8 cellular contexts compared by ENCODE assay signal in the genomic region with DNA sequence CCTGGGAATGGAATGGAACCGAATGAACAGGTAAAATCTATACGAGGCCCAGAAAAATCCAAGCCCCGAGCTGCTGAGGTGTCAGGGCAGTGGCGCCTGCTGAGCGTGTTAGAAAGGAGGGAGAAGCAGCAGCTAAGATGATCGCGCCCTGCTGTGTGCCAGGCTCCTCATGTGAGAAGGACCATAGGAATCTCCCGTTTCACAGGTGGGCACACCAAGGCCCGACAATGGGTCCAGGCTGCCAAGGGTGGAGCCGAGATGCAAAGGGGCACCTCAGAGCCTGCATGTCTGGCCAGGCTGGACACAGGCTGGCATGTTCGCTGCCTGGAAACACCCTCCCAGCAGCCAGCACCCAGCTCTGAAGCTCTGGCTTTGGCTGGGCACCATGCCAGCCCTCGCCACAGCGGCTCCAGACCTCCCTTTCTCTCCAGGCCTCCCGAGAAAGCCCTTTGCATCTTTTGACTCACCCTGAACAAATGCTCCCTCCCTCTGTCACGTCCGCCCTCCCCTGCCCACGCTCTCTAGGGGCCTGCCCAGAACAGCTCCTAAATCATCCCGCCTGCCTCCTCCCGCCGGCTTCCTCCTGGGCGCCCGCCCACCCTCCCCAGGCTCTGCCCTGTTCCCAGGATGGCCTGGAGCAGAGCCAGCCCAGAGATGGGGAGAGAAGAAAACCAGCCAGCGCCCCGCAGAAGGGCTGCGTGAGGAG.
A peak's percentile ranks its signal among the peaks of the same experiment; 100 is the strongest.
DNase-seq lines count a peak whose midpoint lies in the region; ATAC-seq and TF ChIP-seq lines count a peak whose summit lies in the region.

No MANE protein-coding gene starts in this region.

- H3K36me3 Mint-ChIP-seq in neural progenitor cell, result no peaks in the 10 kb centered on the region
- H3K36me3 Mint-ChIP-seq in activated T-helper 1 cell treated with anti-CD3 and anti-CD28 coated beads, Interleukin-12 subunit alpha, Interleukin-12 subunit beta, Interleukin-2, Interleukin-4 antibody, amounts not matched to agents 30 ng/mL and 10 ng/mL and 1 ng/mL, durations not matched to agents 14 hours and 24 hours and 36 hours (ENCODE audit: low read depth), result no peaks in the 10 kb centered on the region

- H3K4me1 ChIP-seq in Panc1 (ENCODE audit: control insufficient read depth, insufficient read depth, low read length) (peaks cover 34% of the 10 kb centered on the region), esophagus squamous epithelium (peaks cover 21 to 65% (median 37%) of the 10 kb centered on the region in 3 donors), neural progenitor cell (peaks cover 15% of the 10 kb centered on the region)

- no peak overlapping the region for H3K9ac ChIP-seq in neural progenitor cell

- TF ChIP-seq POLR2A in esophagus squamous epithelium (IDR thresholded peaks at IDR 0.05), result no peak

- H3K4me3 ChIP-seq in Panc1 (ENCODE audit: low read depth in 2 of 2, low read length in 2 of 2), result no peak overlapping the region
- peak overlapping the region in 1 of 4 donors; percentile 30 for H3K4me3 ChIP-seq in esophagus squamous epithelium
- no peak overlapping the region for H3K4me3 ChIP-seq in neural progenitor cell

- in situ Hi-C loops in Panc1 (cut with HindIII; ENCODE audit: low pct_unique_long_range_greater_than_20kb, low sequenced_read_pairs), result no loop called here

- no peak overlapping the region for H3K4me2 ChIP-seq in neural progenitor cell

- no peak overlapping the region for H3K27ac Mint-ChIP-seq in neural progenitor cell
- no peak overlapping the region for H3K27ac Mint-ChIP-seq in activated T-helper 1 cell treated with anti-CD3 and anti-CD28 coated beads, Interleukin-12 subunit alpha, Interleukin-12 subunit beta, Interleukin-2, Interleukin-4 antibody, amounts not matched to agents 30 ng/mL and 10 ng/mL and 1 ng/mL, durations not matched to agents 14 hours and 24 hours and 36 hours

- no peak for TF ChIP-seq CTCF in Panc1 (IDR thresholded peaks at IDR 0.05)
- TF ChIP-seq CTCF in esophagus squamous epithelium (IDR thresholded peaks at IDR 0.05), result no peak
- no peak for TF ChIP-seq CTCF in neural progenitor cell (IDR thresholded peaks at IDR 0.05)

- POLR2A ChIA-PET in Panc1 (lab: Charles Lee), result no interaction called here

- H3K4me1 Mint-ChIP-seq in neural progenitor cell, result peaks cover 34% of the 10 kb centered on the region
- H3K4me1 Mint-ChIP-seq in activated T-helper 1 cell treated with anti-CD3 and anti-CD28 coated beads, Interleukin-12 subunit alpha, Interleukin-12 subunit beta, Interleukin-2, Interleukin-4 antibody, amounts not matched to agents 30 ng/mL and 10 ng/mL and 1 ng/mL, durations not matched to agents 14 hours and 24 hours and 36 hours (ENCODE audit: low read depth), result no peaks in the 10 kb centered on the region

- H3F3A ChIP-seq in neural progenitor cell (ENCODE audit: low read depth), result peaks cover 7% of the 10 kb centered on the region

- peak overlapping the region; percentile 70 for H3K27ac ChIP-seq in Panc1 (ENCODE audit: low read length)
- peak overlapping the region; percentile 62 to 87 (median 79) for H3K27ac ChIP-seq in esophagus squamous epithelium
- no peak overlapping the region for H3K27ac ChIP-seq in neural progenitor cell

- CTCF ChIA-PET in Panc1 (lab: Charles Lee), result interaction anchor here (0.8 kb wide), 1 partner anchor 48 kb away, joined by 3 read pairs; no protein-coding TSS in a partner anchor

- peak; percentile 88 for DNase-seq in COR-L47 (lab: John Stamatoyannopoulos, UW)
- no peak for DNase-seq in Panc1 (ENCODE audit: low read depth, low spot score)
- no peak for DNase-seq in esophagus squamous epithelium (lab: John Stamatoyannopoulos, UW)
- DNase-seq in neural progenitor cell (ENCODE audit: low spot score), result no peak
- DNase-seq in T-helper 9 cell, result no peak
- DNase-seq in activated T-helper 1 cell treated with anti-CD3 and anti-CD28 coated beads, Interleukin-12 subunit alpha, Interleukin-12 subunit beta, Interleukin-2, Interleukin-4 antibody, amounts not matched to agents 30 ng/mL and 10 ng/mL and 1 ng/mL, durations not matched to agents 14 hours and 24 hours and 36 hours (ENCODE audit: low spot score), result no peak

- ATAC-seq in HG03442 (IDR thresholded peaks at IDR 0.05; ENCODE audit: unreplicated experiment), result peak; percentile 49
- peak; percentile 90 for ATAC-seq in Panc1
- ATAC-seq in HG03196 (IDR thresholded peaks at IDR 0.05; ENCODE audit: unreplicated experiment), result no peak

- H3K36me3 ChIP-seq in Panc1 (ENCODE audit: control insufficient read depth, insufficient read depth, low read length) (no peaks in the 10 kb centered on the region), esophagus squamous epithelium (no peaks in the 10 kb centered on the region), neural progenitor cell (no peaks in the 10 kb centered on the region)

- H3K79me2 ChIP-seq in neural progenitor cell (ENCODE audit: low read depth), result no peaks in the 10 kb centered on the region

- H3K27me3 ChIP-seq in Panc1 (ENCODE audit: control insufficient read depth, insufficient read depth, low read length), result no peaks in the 10 kb centered on the region
- H3K27me3 ChIP-seq in esophagus squamous epithelium, result no peaks in the 10 kb centered on the region
- H3K27me3 ChIP-seq in neural progenitor cell, result no peaks in the 10 kb centered on the region

- no peak overlapping the region for H2AFZ ChIP-seq in neural progenitor cell (replicated peaks)

- H3K9me3 Mint-ChIP-seq in neural progenitor cell, result no peaks in the 10 kb centered on the region
- no peaks in the 10 kb centered on the region for H3K9me3 Mint-ChIP-seq in activated T-helper 1 cell treated with anti-CD3 and anti-CD28 coated beads, Interleukin-12 subunit alpha, Interleukin-12 subunit beta, Interleukin-2, Interleukin-4 antibody, amounts not matched to agents 30 ng/mL and 10 ng/mL and 1 ng/mL, durations not matched to agents 14 hours and 24 hours and 36 hours

- intact Hi-C loops in Panc1 (cut with micrococcal nuclease; ENCODE audit: unreplicated experiment) (no loop called here), esophagus squamous epithelium (cut with DNase I) (no loop called here)
- intact Hi-C loops in activated T-helper 1 cell treated with anti-CD3 and anti-CD28 coated beads, Interleukin-12 subunit alpha, Interleukin-12 subunit beta, Interleukin-2, Interleukin-4 antibody, amounts not matched to agents 30 ng/mL and 10 ng/mL and 1 ng/mL, durations not matched to agents 14 hours and 24 hours and 36 hours (cut with micrococcal nuclease), result no loop called here

- no peaks in the 10 kb centered on the region for H4K20me1 ChIP-seq in neural progenitor cell (ENCODE audit: low read depth)

- BruUV-seq in Panc1 (replicated peaks; lab: Mats Ljungman, UMichigan), result no TSS peak

- H3K9me3 ChIP-seq in Panc1 (ENCODE audit: control insufficient read depth, insufficient read depth, low read depth, low read length), result no peaks in the 10 kb centered on the region
- H3K9me3 ChIP-seq in esophagus squamous epithelium, result no peaks in the 10 kb centered on the region
- H3K9me3 ChIP-seq in neural progenitor cell (ENCODE audit: low read depth), result no peaks in the 10 kb centered on the region

- WGBS in esophagus squamous epithelium, 2 donors, result 18 to 23% methylated on average over 13 to 23 of the region's 25 CpGs

- peaks cover 22% of the 10 kb centered on the region for H3K27me3 Mint-ChIP-seq in neural progenitor cell (ENCODE audit: insufficient read depth, low read depth)
- no peaks in the 10 kb centered on the region for H3K27me3 Mint-ChIP-seq in activated T-helper 1 cell treated with anti-CD3 and anti-CD28 coated beads, Interleukin-12 subunit alpha, Interleukin-12 subunit beta, Interleukin-2, Interleukin-4 antibody, amounts not matched to agents 30 ng/mL and 10 ng/mL and 1 ng/mL, durations not matched to agents 14 hours and 24 hours and 36 hours (ENCODE audit: insufficient read depth)

- peak overlapping the region; percentile 60 for H3K4me3 Mint-ChIP-seq in neural progenitor cell
- H3K4me3 Mint-ChIP-seq in activated T-helper 1 cell treated with anti-CD3 and anti-CD28 coated beads, Interleukin-12 subunit alpha, Interleukin-12 subunit beta, Interleukin-2, Interleukin-4 antibody, amounts not matched to agents 30 ng/mL and 10 ng/mL and 1 ng/mL, durations not matched to agents 14 hours and 24 hours and 36 hours, result no peak overlapping the region
